In genomic region chr6:27791182-27791939, GRCh38 we compare ENCODE assay signal across 8 cellular contexts.
DNase-seq lines count a peak whose midpoint lies in the region; ATAC-seq, FAIRE-seq and TF ChIP-seq lines count a peak whose summit lies in the region.

No MANE protein-coding gene starts in this region.

- no peaks in the 10 kb centered on the region for H4K20me1 ChIP-seq in neural cell (ENCODE audit: insufficient read depth)

- no peaks in the 10 kb centered on the region for H3K9me2 ChIP-seq in neural cell (ENCODE audit: insufficient read depth, low read length)

- peaks cover 3% of the 10 kb centered on the region for H3F3A ChIP-seq in neural cell (ENCODE audit: insufficient read depth, low read length, poor library complexity, severe bottlenecking)

- H3K4me2 ChIP-seq in neural cell (ENCODE audit: low read length) = peak overlapping the region; percentile 87

- no peak for TF ChIP-seq RAD21 in neural cell (conservative IDR thresholded peaks at IDR 0.05)

- H3K4me1 ChIP-seq in BE2C = no peaks in the 10 kb centered on the region
- peaks cover 3% of the 10 kb centered on the region for H3K4me1 ChIP-seq in foreskin keratinocyte

- peak overlapping the region; percentile 48 for H2AFZ ChIP-seq in neural cell (ENCODE audit: low read depth, low read length)

- H3K36me3 ChIP-seq in BE2C (no peaks in the 10 kb centered on the region), neural cell (ENCODE audit: insufficient read depth, low read length) (no peaks in the 10 kb centered on the region)

- no peak overlapping the region for H3K27ac ChIP-seq in foreskin keratinocyte
- H3K27ac ChIP-seq in neural cell (ENCODE audit: low read length) = no peak overlapping the region

- peak overlapping the region; percentile 94 for H3K4me3 ChIP-seq in BE2C (ENCODE audit: low read depth, low read length)
- H3K4me3 ChIP-seq in neural cell (ENCODE audit: low read length) = peak overlapping the region; percentile 74

- H3K9me3 ChIP-seq in BE2C (no peaks in the 10 kb centered on the region), neural cell (ENCODE audit: low read length) (no peaks in the 10 kb centered on the region)

- H3K79me2 ChIP-seq in neural cell (replicated peaks; ENCODE audit: insufficient read depth, low read length) = no peaks in the 10 kb centered on the region

- DNase-seq in BE2C = peak; percentile 68
- no peak for DNase-seq in H54 (ENCODE audit: insufficient read length, low spot score)
- peak; percentile 89 for DNase-seq in NCI-H69 (lab: John Stamatoyannopoulos, UW)
- DNase-seq in activated T-cell treated with anti-CD3 and anti-CD28 coated beads, Interleukin-2, amount 50 U/mL, for 48 hours = peak; percentile 65 to 70
- DNase-seq in foreskin keratinocyte = peak; percentile 63 to 86
- DNase-seq in GM19240 (ENCODE audit: insufficient read length, low spot score) = no peak

- TF ChIP-seq POLR2A in H54 (IDR thresholded peaks at IDR 0.05; ENCODE audit: low read depth, low read length) = no peak

- no peaks in the 10 kb centered on the region for H3K27me3 ChIP-seq in BE2C
- H3K27me3 ChIP-seq in foreskin keratinocyte = no peaks in the 10 kb centered on the region
- no peaks in the 10 kb centered on the region for H3K27me3 ChIP-seq in neural cell (ENCODE audit: insufficient read depth, low read depth, low read length)

- peak overlapping the region; percentile 44 for H3K9ac ChIP-seq in neural cell (ENCODE audit: low read length)

- TF ChIP-seq CTCF in BE2C (IDR thresholded peaks at IDR 0.05; ENCODE audit: low read depth, low read length) (no peak), foreskin keratinocyte (conservative IDR thresholded peaks at IDR 0.05) (no peak), neural cell (IDR thresholded peaks at IDR 0.05; ENCODE audit: poor library complexity, severe bottlenecking) (no peak)

- TF ChIP-seq EP300 in neural cell (conservative IDR thresholded peaks at IDR 0.05; ENCODE audit: poor library complexity, severe bottlenecking) = no peak

- ATAC-seq in foreskin keratinocyte = peak; percentile 60
- no peak for ATAC-seq in GM19455 (IDR thresholded peaks at IDR 0.05; ENCODE audit: unreplicated experiment)

- FAIRE-seq in H54 (lab: Jason Lieb, UNC) = peak; percentile 68

TF ChIP-seq in neural cell, 6 proteins besides CTCF, POLR2A, EP300 and RAD21:
- TF ChIP-seq REST (IDR thresholded peaks at IDR 0.05; ENCODE audit: borderline replicate concordance) = no peak
- no peak for TF ChIP-seq POLR2AphosphoS5 (IDR thresholded peaks at IDR 0.05)
- no peak for TF ChIP-seq SMC3 (conservative IDR thresholded peaks at IDR 0.05; ENCODE audit: poor library complexity)
- no peak for TF ChIP-seq TAF1 (IDR thresholded peaks at IDR 0.05; ENCODE audit: low read depth)
- TF ChIP-seq EZH2 (IDR thresholded peaks at IDR 0.05; ENCODE audit: borderline replicate concordance, insufficient read depth, low read length, poor library complexity, severe bottlenecking) = no peak
- no peak for TF ChIP-seq MXI1 (conservative IDR thresholded peaks at IDR 0.05; ENCODE audit: poor library complexity, severe bottlenecking)

Comparison
In these comparisons a context has a peak if more than half of its experiments do, and no peak if none do; other contexts are left out.
1. DNase-seq: peak in BE2C (single experiment), NCI-H69 (single experiment), activated T-cell treated with anti-CD3 and anti-CD28 coated beads, Interleukin-2, amount 50 U/mL, for 48 hours (2 of 2) and foreskin keratinocyte (2 of 2); none in H54 (single experiment) and GM19240 (single experiment).